Comparison of ENCODE assay signal across 1 cellular context in genomic region chr13:25117312-25117711, GRCh38.
TF ChIP-seq lines count a peak whose summit lies in the region.

No MANE protein-coding gene starts in this region.

TF ChIP-seq in HepG2, 621 proteins besides CTCF, POLR2A, EP300 and RAD21:
- TF ChIP-seq, protein P1, sequence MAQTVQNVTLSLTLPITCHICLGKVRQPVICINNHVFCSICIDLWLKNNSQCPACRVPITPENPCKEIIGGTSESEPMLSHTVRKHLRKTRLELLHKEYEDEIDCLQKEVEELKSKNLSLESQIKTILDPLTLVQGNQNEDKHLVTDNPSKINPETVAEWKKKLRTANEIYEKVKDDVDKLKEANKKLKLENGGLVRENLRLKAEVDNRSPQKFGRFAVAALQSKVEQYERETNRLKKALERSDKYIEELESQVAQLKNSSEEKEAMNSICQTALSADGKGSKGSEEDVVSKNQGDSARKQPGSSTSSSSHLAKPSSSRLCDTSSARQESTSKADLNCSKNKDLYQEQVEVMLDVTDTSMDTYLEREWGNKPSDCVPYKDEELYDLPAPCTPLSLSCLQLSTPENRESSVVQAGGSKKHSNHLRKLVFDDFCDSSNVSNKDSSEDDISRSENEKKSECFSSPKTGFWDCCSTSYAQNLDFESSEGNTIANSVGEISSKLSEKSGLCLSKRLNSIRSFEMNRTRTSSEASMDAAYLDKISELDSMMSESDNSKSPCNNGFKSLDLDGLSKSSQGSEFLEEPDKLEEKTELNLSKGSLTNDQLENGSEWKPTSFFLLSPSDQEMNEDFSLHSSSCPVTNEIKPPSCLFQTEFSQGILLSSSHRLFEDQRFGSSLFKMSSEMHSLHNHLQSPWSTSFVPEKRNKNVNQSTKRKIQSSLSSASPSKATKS (CRISPR knock-in tag; IDR thresholded peaks at IDR 0.05) = no peak
- TF ChIP-seq TBX3 (IDR thresholded peaks at IDR 0.05; ENCODE audit: borderline replicate concordance) (no peak), ZZZ3 (CRISPR knock-in tag; IDR thresholded peaks at IDR 0.05; ENCODE audit: borderline replicate concordance) (no peak), HNRNPL (IDR thresholded peaks at IDR 0.05; ENCODE audit: low read depth, low read length) (no peak), SSRP1 (CRISPR knock-in tag; IDR thresholded peaks at IDR 0.05) (no peak), CEBPB (IDR thresholded peaks at IDR 0.05; ENCODE audit: borderline replicate concordance, low read depth, low read length) (peak; percentile 28; the same call in 1 of the 2 replicates), IRF2 (CRISPR knock-in tag; IDR thresholded peaks at IDR 0.05) (no peak), ZSCAN9 (CRISPR knock-in tag; IDR thresholded peaks at IDR 0.05; ENCODE audit: borderline replicate concordance) (no peak), ZNF496 (CRISPR knock-in tag; IDR thresholded peaks at IDR 0.05; ENCODE audit: insufficient replicate concordance) (no peak), KLF13 (CRISPR knock-in tag; IDR thresholded peaks at IDR 0.05) (no peak), CEBPG (CRISPR knock-in tag; IDR thresholded peaks at IDR 0.05) (0 out of 2 replicates have a peak, but pooled peaks have one; percentile 25)
- TF ChIP-seq, protein P2, sequence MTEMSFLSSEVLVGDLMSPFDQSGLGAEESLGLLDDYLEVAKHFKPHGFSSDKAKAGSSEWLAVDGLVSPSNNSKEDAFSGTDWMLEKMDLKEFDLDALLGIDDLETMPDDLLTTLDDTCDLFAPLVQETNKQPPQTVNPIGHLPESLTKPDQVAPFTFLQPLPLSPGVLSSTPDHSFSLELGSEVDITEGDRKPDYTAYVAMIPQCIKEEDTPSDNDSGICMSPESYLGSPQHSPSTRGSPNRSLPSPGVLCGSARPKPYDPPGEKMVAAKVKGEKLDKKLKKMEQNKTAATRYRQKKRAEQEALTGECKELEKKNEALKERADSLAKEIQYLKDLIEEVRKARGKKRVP (CRISPR knock-in tag; IDR thresholded peaks at IDR 0.05) = peak in 1 of 2 experiments; percentile 90; a peak in 2 of 4 replicates
TF ChIP-seq in HepG2: peak in this region for 3.
